Comparison of ENCODE assay signal across 9 cellular contexts in the genomic region with DNA sequence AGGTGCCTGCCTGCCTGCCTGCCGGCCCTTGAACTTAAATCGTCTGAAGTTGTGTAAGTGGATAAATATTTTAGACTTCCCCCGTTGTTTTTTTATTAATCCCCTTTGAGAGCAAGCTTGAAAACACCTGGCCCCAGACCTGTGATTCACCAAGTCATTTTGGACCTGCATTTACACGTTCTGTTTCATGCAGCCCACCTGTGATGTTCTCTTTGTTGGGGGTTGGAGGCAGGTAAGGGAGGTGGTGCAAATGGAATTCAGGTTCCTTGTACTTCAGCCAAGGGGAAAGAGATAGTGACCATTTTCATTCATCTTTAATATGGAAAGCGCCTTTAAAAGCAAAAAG. TPM values are rescaled to one million over a fixed set of nuclear protein-coding genes. Genes with fewer than 3 reads are reported as not detected.
DNase-seq lines count a peak whose midpoint lies in the region; ATAC-seq and TF ChIP-seq lines count a peak whose summit lies in the region.
"Had no signal": no experiment of that assay in that cellular context is flagged by ENCODE, and none has a peak within 500 bp of the region (broad histone marks: within the 10 kb centered on the region; RNA-seq: fewer than 3 reads in every experiment).

No MANE protein-coding gene starts in this region.

- no peaks in the 10 kb centered on the region for H3K9me3 Mint-ChIP-seq in naive thymus-derived CD4-positive, alpha-beta T cell

- H3K27ac ChIP-seq in BLaER1 (peak overlapping the region; percentile 92), KMS-11 (no peak overlapping the region), coronary artery (peak overlapping the region; percentile 77 to 80)
- peak overlapping the region; percentile 87 for H3K27ac ChIP-seq in naive thymus-derived CD4-positive, alpha-beta T cell (ENCODE audit: low read depth, low read length)

- H3K4me2 ChIP-seq in BLaER1 (peak overlapping the region; percentile 93), KMS-11 (peak overlapping the region; percentile 83)

- intact Hi-C loops in naive thymus-derived CD4-positive, alpha-beta T cell (cut with micrococcal nuclease): loop anchor here (1.0 to 5.0 kb wide), 5 partner anchors 12 to 462 kb away; partner anchors contain the start of genes RSPH1 (in 2 of the 2) and UBASH3A (in 1 of the 2)

- POLR2A ChIA-PET in naive thymus-derived CD4-positive, alpha-beta T cell (lab: Charles Lee): interaction anchor here (0.6 to 2.0 kb wide), 4 partner anchors 9 to 111 kb away, joined by 3 to 13 read pairs (median 5); partner anchors contain the start of gene UBASH3A

- CTCF ChIA-PET in naive thymus-derived CD4-positive, alpha-beta T cell (lab: Charles Lee): no interaction called here

- H3K4me1 ChIP-seq in BLaER1 (peaks cover 45% of the 10 kb centered on the region), KMS-11 (ENCODE audit: low read depth, poor library complexity, severe bottlenecking) (peaks cover 17% of the 10 kb centered on the region)
- H3K4me1 ChIP-seq in naive thymus-derived CD4-positive, alpha-beta T cell (ENCODE audit: control insufficient read depth in 2 of 2, insufficient read depth in 2 of 2, low read length in 2 of 2): peaks cover 18 to 20% of the 10 kb centered on the region in 2 donors

- H3K36me3 ChIP-seq in BLaER1: peaks cover 33% of the 10 kb centered on the region
- no peaks in the 10 kb centered on the region for H3K36me3 ChIP-seq in KMS-11 (ENCODE audit: insufficient read depth)
- peaks cover 0 to 36% (median 0%) of the 10 kb centered on the region in 3 experiments for H3K36me3 ChIP-seq in naive thymus-derived CD4-positive, alpha-beta T cell (ENCODE audit: control insufficient read depth in 2 of 3, insufficient read depth in 3 of 3, low read length in 3 of 3)

- H4K20me1 ChIP-seq in BLaER1 (peaks cover 11% of the 10 kb centered on the region; the same call in 1 of the 2 replicates), KMS-11 (ENCODE audit: insufficient read depth) (no peaks in the 10 kb centered on the region)

- H3K9ac ChIP-seq in BLaER1 (peak overlapping the region; percentile 88), KMS-11 (peak overlapping the region; percentile 52; the same call in 1 of the 2 replicates)

- H3K9me3 ChIP-seq in BLaER1: no peaks in the 10 kb centered on the region
- H3K9me3 ChIP-seq in naive thymus-derived CD4-positive, alpha-beta T cell (ENCODE audit: control insufficient read depth in 2 of 3, low read length in 3 of 3): no peaks in the 10 kb centered on the region

- H3K79me2 ChIP-seq in KMS-11 (ENCODE audit: insufficient read depth, low read depth): no peaks in the 10 kb centered on the region

- DNase-seq in coronary artery (ENCODE audit: low spot score) (no peak), iPS-NIHi11 (ENCODE audit: low spot score) (no peak), NCI-H128 (lab: John Stamatoyannopoulos, UW; ENCODE audit: unreplicated experiment) (no peak), CD1c-positive myeloid dendritic cell (ENCODE audit: extremely low spot score) (no peak)
- no peak for DNase-seq in naive thymus-derived CD4-positive, alpha-beta T cell
- DNase-seq: NCI-H226 had no signal

- no peak for TF ChIP-seq CTCF in KMS-11 (conservative IDR thresholded peaks at IDR 0.05; ENCODE audit: low read depth, low read length)
- no peak for TF ChIP-seq CTCF in coronary artery (IDR thresholded peaks at IDR 0.05)

- peak overlapping the region; percentile 76 to 97 (median 88) for H3K4me3 Mint-ChIP-seq in naive thymus-derived CD4-positive, alpha-beta T cell

- peaks cover 0 to 19% (median 0%) of the 10 kb centered on the region in 5 donors for H3K27me3 Mint-ChIP-seq in naive thymus-derived CD4-positive, alpha-beta T cell

- H3K4me3 ChIP-seq in BLaER1 (peak overlapping the region; percentile 92), KMS-11 (IDR thresholded peaks at IDR 0.05; ENCODE audit: insufficient read depth, low read depth, low read length) (no peak overlapping the region), coronary artery (peak overlapping the region; percentile 88)
- peak overlapping the region; percentile 82 for H3K4me3 ChIP-seq in naive thymus-derived CD4-positive, alpha-beta T cell (ENCODE audit: low read length)

- H3K4me1 Mint-ChIP-seq in naive thymus-derived CD4-positive, alpha-beta T cell: peaks cover 25 to 46% (median 42%) of the 10 kb centered on the region in 7 donors

- H2AFZ ChIP-seq in KMS-11 (ENCODE audit: low read depth): peak overlapping the region; percentile 96; the same call in 1 of the 2 replicates

- H3K36me3 Mint-ChIP-seq in naive thymus-derived CD4-positive, alpha-beta T cell: peaks cover 4 to 19% (median 11%) of the 10 kb centered on the region in 5 donors

- no peak for ATAC-seq in naive thymus-derived CD4-positive, alpha-beta T cell
- ATAC-seq in HG03196 (IDR thresholded peaks at IDR 0.05; ENCODE audit: unreplicated experiment): no peak

- peak overlapping the region; percentile 56 to 88 (median 84) for H3K27ac Mint-ChIP-seq in naive thymus-derived CD4-positive, alpha-beta T cell

- no peaks in the 10 kb centered on the region for H3K27me3 ChIP-seq in BLaER1
- H3K27me3 ChIP-seq in KMS-11 (ENCODE audit: insufficient read depth, low read depth): no peaks in the 10 kb centered on the region; the same call in 1 of the 2 replicates
- no peaks in the 10 kb centered on the region for H3K27me3 ChIP-seq in naive thymus-derived CD4-positive, alpha-beta T cell (ENCODE audit: control insufficient read depth in 2 of 2, insufficient read depth in 2 of 2, low read length in 2 of 2)

RNA-seq across cellular contexts. Expression of gene SLC37A1, which starts 1.2 kb away (rescaled TPM):
- 10 to 100 TPM; 15.1 to 23.2 (median 18.1) TPM for total RNA-seq in naive thymus-derived CD4-positive, alpha-beta T cell
- 1 to 10 TPM; 4.4 to 7.8 TPM for polyA plus RNA-seq in naive thymus-derived CD4-positive, alpha-beta T cell

RNA-seq across cellular contexts. Expression of gene RSPH1, which starts 18.8 kb away (rescaled TPM):
- total RNA-seq in naive thymus-derived CD4-positive, alpha-beta T cell: under 1 TPM in 2 of 5 experiments, not detected in 3; 0.27 to 0.40 TPM
- polyA plus RNA-seq in naive thymus-derived CD4-positive, alpha-beta T cell: not detected
